In the genomic region with DNA sequence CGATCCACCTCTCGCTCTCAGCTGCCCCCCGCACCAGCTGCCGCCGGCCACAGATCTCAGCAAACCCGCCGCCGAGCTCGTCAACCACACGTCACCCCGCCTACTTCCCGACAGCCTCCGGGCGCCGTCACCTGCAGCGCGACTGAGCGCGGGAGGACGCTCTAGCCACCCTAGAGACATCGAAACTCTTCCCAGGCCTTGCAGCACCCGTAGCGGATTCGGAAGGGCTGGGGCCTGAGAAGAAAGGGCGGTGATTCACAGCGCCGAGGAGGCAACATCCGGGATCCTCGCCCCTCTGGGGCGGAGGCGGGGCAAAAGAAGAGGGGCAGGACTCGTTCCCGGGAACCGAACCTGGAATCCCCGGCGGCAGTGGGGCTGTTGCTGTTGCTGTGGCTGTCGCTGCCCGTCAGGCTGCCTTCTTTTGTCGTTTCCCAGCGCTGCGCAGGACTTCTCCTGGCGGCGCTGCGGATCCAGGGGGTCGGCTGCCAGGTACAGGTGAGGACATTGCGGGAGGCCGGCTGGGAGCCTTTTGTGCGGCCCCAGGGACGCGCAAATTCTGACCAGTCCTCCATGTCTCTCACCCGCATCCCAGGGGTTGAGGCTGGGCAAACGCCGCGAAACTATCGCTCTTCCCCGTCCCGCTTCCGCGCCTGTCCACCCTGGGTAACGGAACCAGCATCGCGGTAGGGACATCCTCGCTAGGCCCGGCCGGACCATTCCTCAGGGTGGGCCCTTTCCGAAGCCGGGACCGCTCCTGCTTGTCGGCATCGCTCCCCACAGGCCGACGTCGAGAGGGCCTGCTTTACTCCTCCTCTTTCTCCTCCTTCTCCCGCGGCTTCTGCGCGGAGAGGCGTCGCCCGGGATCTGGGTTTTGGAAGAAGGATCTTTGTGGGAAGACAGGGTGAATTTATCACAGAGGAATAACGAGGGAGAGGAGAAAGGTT, we compare ENCODE assay signal across 8 cellular contexts. TPM values are rescaled to one million over a fixed set of nuclear protein-coding genes. Genes with fewer than 3 reads are reported as not detected.
DNase-seq lines count a peak whose midpoint lies in the region; ATAC-seq and TF ChIP-seq lines count a peak whose summit lies in the region.

TSS of gene RO60 (plus strand) at position 331 of the 944 bp plus-strand sequence. CDS start 9,443 bp downstream, outside the sequence.
A gene with protein sequence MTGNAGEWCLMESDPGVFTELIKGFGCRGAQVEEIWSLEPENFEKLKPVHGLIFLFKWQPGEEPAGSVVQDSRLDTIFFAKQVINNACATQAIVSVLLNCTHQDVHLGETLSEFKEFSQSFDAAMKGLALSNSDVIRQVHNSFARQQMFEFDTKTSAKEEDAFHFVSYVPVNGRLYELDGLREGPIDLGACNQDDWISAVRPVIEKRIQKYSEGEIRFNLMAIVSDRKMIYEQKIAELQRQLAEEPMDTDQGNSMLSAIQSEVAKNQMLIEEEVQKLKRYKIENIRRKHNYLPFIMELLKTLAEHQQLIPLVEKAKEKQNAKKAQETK (minus strand): TSS at position 79 of the 944 bp plus-strand sequence. CDS start 100 bp downstream, outside the sequence.

- DNase-seq in DMS53 treated with DMSO at 0.1 percent for 48 hours (lab: John Stamatoyannopoulos, UW; ENCODE audit: unreplicated experiment) (peak; percentile 97), KG1 (lab: John Stamatoyannopoulos, UW) (peak; percentile 90), Panc1 (ENCODE audit: low read depth, low spot score) (peak; percentile 91)
- peak; percentile 92 for DNase-seq in activated T-cell treated with anti-CD3 and anti-CD28 coated beads, Interleukin-2, amount 50 U/mL, for 4 hours
- peak; percentile 87 for DNase-seq in stimulated activated CD8-positive, alpha-beta memory T cell treated with anti-CD3 and anti-CD28 coated beads, Interleukin-7, amount 100 ng/mL, for 24 hours (ENCODE audit: low read depth)

- peak; percentile 95 for ATAC-seq in GM21723 (IDR thresholded peaks at IDR 0.05; ENCODE audit: unreplicated experiment)
- peak; percentile 97 for ATAC-seq in Panc1
- peak; percentile 90 to 95 for ATAC-seq in activated T-cell treated with anti-CD3 and anti-CD28 coated beads, Interleukin-2, amount 50 U/mL, for 4 hours

- H3K27ac ChIP-seq in Panc1 (ENCODE audit: low read length) (peak within 1 kb of the TSS; percentile 93), esophagus (ENCODE audit: low read depth in 2 of 2, low read length in 1 of 2) (peak within 1 kb of the TSS; percentile 95 to 100), muscle layer of colon (ENCODE audit: low read depth, low read length) (peak within 1 kb of the TSS; percentile 99)

- peak within 1 kb of the TSS; percentile 100 for H3K4me3 Mint-ChIP-seq in activated T-cell treated with anti-CD3 and anti-CD28 coated beads, Interleukin-2, amount 50 U/mL, for 4 hours

- H3K27me3 Mint-ChIP-seq in activated T-cell treated with anti-CD3 and anti-CD28 coated beads, Interleukin-2, amount 50 U/mL, for 4 hours (ENCODE audit: low read depth), result no peaks in the 10 kb centered on the region

- 1% methylated on average over 80 to 81 of the region's 81 CpGs for WGBS in esophagus, 2 donors

- in situ Hi-C loops in Panc1 (cut with HindIII; ENCODE audit: low pct_unique_long_range_greater_than_20kb, low sequenced_read_pairs), result no loop called here

- peak within 1 kb of the TSS; percentile 95 for H3K4me3 ChIP-seq in Panc1 (ENCODE audit: low read depth in 2 of 2, low read length in 2 of 2)
- H3K4me3 ChIP-seq in esophagus (ENCODE audit: low read depth in 1 of 2, low read length in 2 of 2), result peak within 1 kb of the TSS; percentile 79 to 90
- H3K4me3 ChIP-seq in muscle layer of colon (ENCODE audit: low read depth in 1 of 2, low read length in 2 of 2), result peak within 1 kb of the TSS; percentile 89 to 93

- H3K4me1 Mint-ChIP-seq in activated T-cell treated with anti-CD3 and anti-CD28 coated beads, Interleukin-2, amount 50 U/mL, for 4 hours (ENCODE audit: low read depth), result peaks cover 63% of the 10 kb centered on the region

- peaks cover 8% of the 10 kb centered on the region for H3K36me3 Mint-ChIP-seq in activated T-cell treated with anti-CD3 and anti-CD28 coated beads, Interleukin-2, amount 50 U/mL, for 4 hours (ENCODE audit: insufficient read depth)

- H3K36me3 ChIP-seq in Panc1 (ENCODE audit: control insufficient read depth, insufficient read depth, low read length) (peaks cover 22% of the 10 kb centered on the region), esophagus (ENCODE audit: control insufficient read depth in 2 of 2, insufficient read depth in 2 of 2, low read length in 1 of 2) (no peaks in the 10 kb centered on the region), muscle layer of colon (ENCODE audit: insufficient read depth, low read length) (no peaks in the 10 kb centered on the region)

- no peak for TF ChIP-seq CTCF in Panc1 (IDR thresholded peaks at IDR 0.05)

- peak within 1 kb of the TSS; percentile 99 for H3K9ac ChIP-seq in muscle layer of colon (ENCODE audit: low read length)

- no TSS peak for BruUV-seq in Panc1 (replicated peaks; lab: Mats Ljungman, UMichigan)

- intact Hi-C loops in Panc1 (cut with micrococcal nuclease; ENCODE audit: unreplicated experiment), result no loop called here

- H3K9me3 ChIP-seq in Panc1 (ENCODE audit: control insufficient read depth, insufficient read depth, low read depth, low read length) (no peaks in the 10 kb centered on the region), esophagus (ENCODE audit: control insufficient read depth in 2 of 2, insufficient read depth in 1 of 2, low read depth in 1 of 2, low read length in 1 of 2) (no peaks in the 10 kb centered on the region), muscle layer of colon (ENCODE audit: low read length) (no peaks in the 10 kb centered on the region)

- CTCF ChIA-PET in Panc1 (lab: Charles Lee), result no interaction called here

- H3K4me1 ChIP-seq in Panc1 (ENCODE audit: control insufficient read depth, insufficient read depth, low read length) (peaks cover 19% of the 10 kb centered on the region), esophagus (ENCODE audit: control insufficient read depth in 2 of 2, insufficient read depth in 2 of 2, low read length in 1 of 2) (no peaks in the 10 kb centered on the region), muscle layer of colon (ENCODE audit: insufficient read depth, low read length) (peaks cover 18% of the 10 kb centered on the region)

- POLR2A ChIA-PET in Panc1 (lab: Charles Lee), result interaction anchor here (0.8 kb wide), 1 partner anchor 11 kb away, joined by 3 read pairs; no protein-coding TSS in a partner anchor

- H3K27me3 ChIP-seq in Panc1 (ENCODE audit: control insufficient read depth, insufficient read depth, low read length), result no peaks in the 10 kb centered on the region
- H3K27me3 ChIP-seq in esophagus (ENCODE audit: control insufficient read depth in 1 of 2, insufficient read depth in 2 of 2, low read length in 2 of 2), result no peaks in the 10 kb centered on the region
- no peaks in the 10 kb centered on the region for H3K27me3 ChIP-seq in muscle layer of colon (ENCODE audit: control insufficient read depth in 1 of 2, insufficient read depth in 2 of 2, low read length in 2 of 2)

- no peaks in the 10 kb centered on the region for H3K9me3 Mint-ChIP-seq in activated T-cell treated with anti-CD3 and anti-CD28 coated beads, Interleukin-2, amount 50 U/mL, for 4 hours

RNA-seq across cellular contexts. Expression of gene RO60, which starts in this region (rescaled TPM):
- total RNA-seq in Panc1 (2021; ENCODE audit: unreplicated experiment), result 74.8 TPM
- polyA plus RNA-seq in Panc1 (2012; ENCODE audit: insufficient read length), result 15.2 TPM
- 10 to 100 TPM; 60.8 to 75.0 (median 61.1) TPM for total RNA-seq in activated T-cell treated with anti-CD3 and anti-CD28 coated beads, Interleukin-2, amount 50 U/mL, for 4 hours
- 1 to 10 TPM; 4.5 to 5.8 TPM for polyA plus RNA-seq in esophagus

RNA-seq across cellular contexts. Expression of the second gene that starts in this region (rescaled TPM):
- total RNA-seq in Panc1 (2021; ENCODE audit: unreplicated experiment), result 42.6 TPM
- 36.8 TPM for polyA plus RNA-seq in Panc1 (2012; ENCODE audit: insufficient read length)
- total RNA-seq in activated T-cell treated with anti-CD3 and anti-CD28 coated beads, Interleukin-2, amount 50 U/mL, for 4 hours, result 100 to 1,000 TPM in 1 of 3 donors, 10 to 100 TPM in 2; 87.3 to 108 (median 87.8) TPM
- polyA plus RNA-seq in esophagus, result 10 to 100 TPM; 18.1 to 24.6 TPM

Comparison
In these comparisons a context has a peak if more than half of its experiments do, and no peak if none do; other contexts are left out.
1. Peak in every context shown above with its lines: DNase-seq, ATAC-seq, H3K4me3 ChIP-seq and H3K27ac ChIP-seq.